ENCODE assay signal across 14 cellular contexts in the genomic region with DNA sequence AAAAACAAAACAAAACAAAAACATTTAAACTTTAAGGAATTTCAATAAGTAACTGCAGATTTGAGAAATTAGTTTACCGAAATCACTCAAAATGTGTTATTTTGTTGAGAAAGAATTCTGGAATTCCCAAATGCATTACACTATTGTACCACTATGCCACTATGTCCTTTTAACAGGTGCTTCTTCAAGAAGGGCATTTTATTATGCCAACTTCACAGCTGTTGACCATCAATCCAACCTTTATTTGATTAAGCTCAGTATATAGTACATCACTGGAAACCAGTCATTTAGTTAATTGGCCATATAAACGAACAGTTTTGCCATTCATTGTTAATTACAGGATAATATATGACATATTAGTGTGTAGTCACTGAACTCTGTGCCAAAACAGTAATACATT.
"Had no signal": no experiment of that assay in that cellular context is flagged by ENCODE, and none has a peak within 500 bp of the region (broad histone marks: within the 10 kb centered on the region; RNA-seq: fewer than 3 reads in every experiment).

No MANE protein-coding gene starts in this region.

- H3K36me3 ChIP-seq: ovary had no signal

- H3K27me3 ChIP-seq: ovary, stomach had no signal

- H3K9me3 Mint-ChIP-seq: activated B cell treated with CpG ODN at 0.5 μM for 24 hours; memory B cell; neural crest cell; T-helper 1 cell treated with Interleukin-12 subunit alpha and Interleukin-12 subunit beta and Interleukin-4 antibody, amounts not matched to agents 30 μg/mL and 1 μg/mL, for 36 hours had no signal

- H3K4me3 ChIP-seq: left ventricle myocardium inferior, ovary, stomach, thoracic aorta had no signal

- DNase-seq: activated B cell treated with CpG ODN at 0.5 μM for 24 hours; activated naive CD4-positive, alpha-beta T cell treated with anti-CD3 and anti-CD28 coated beads, Interleukin-2, amount 50 U/mL, for 16 hours; anterior cingulate cortex; dermis blood vessel endothelial cell; kidney; left ventricle myocardium inferior; ovary; stimulated activated CD4-positive, alpha-beta T cell treated with anti-CD3 and anti-CD28 coated beads, Interleukin-15, amount 100 ng/mL, for 24 hours; stimulated activated CD4-positive, alpha-beta T cell treated with anti-CD3 and anti-CD28 coated beads, Interleukin-4, amount 100 ng/mL, for 24 hours; stomach had no signal

- H3K4me3 Mint-ChIP-seq: activated B cell treated with CpG ODN at 0.5 μM for 24 hours; memory B cell; neural crest cell; T-helper 1 cell treated with Interleukin-12 subunit alpha and Interleukin-12 subunit beta and Interleukin-4 antibody, amounts not matched to agents 30 μg/mL and 1 μg/mL, for 36 hours had no signal

- H3K27me3 Mint-ChIP-seq: activated B cell treated with CpG ODN at 0.5 μM for 24 hours, memory B cell had no signal

- H3K27ac Mint-ChIP-seq: activated B cell treated with CpG ODN at 0.5 μM for 24 hours had no signal

- H3K36me3 Mint-ChIP-seq: memory B cell had no signal

- H3K9me3 ChIP-seq: left ventricle myocardium inferior, ovary, stomach, thoracic aorta had no signal

- H3K27ac ChIP-seq: ovary had no signal
